ENCODE assay signal across 7 cellular contexts in genomic region chr10:63628526-63629362, GRCh38.
DNase-seq lines count a peak whose midpoint lies in the region; ATAC-seq and TF ChIP-seq lines count a peak whose summit lies in the region.

No MANE protein-coding gene starts in this region.

- ATAC-seq in stimulated activated memory B cell treated with anti-CD40 and anti-IgM and Interleukin-4, amounts not matched to agents 10 μg/mL and 1 μg/mL and 100 μg/mL, for 72 hours, result peak; percentile 50

- no peaks in the 10 kb centered on the region for H3K36me3 Mint-ChIP-seq in stimulated activated memory B cell treated with anti-CD40 and anti-IgM and Interleukin-4, amounts not matched to agents 10 μg/mL and 1 μg/mL and 100 μg/mL, for 72 hours

- TF ChIP-seq CTCF in GM12875 (IDR thresholded peaks at IDR 0.05; ENCODE audit: borderline replicate concordance, insufficient read depth, low read depth, low read length), result no peak

- peak overlapping the region; percentile 99 for H3K4me3 Mint-ChIP-seq in stimulated activated memory B cell treated with anti-CD40 and anti-IgM and Interleukin-4, amounts not matched to agents 10 μg/mL and 1 μg/mL and 100 μg/mL, for 72 hours

- H3K27ac ChIP-seq in cingulate gyrus (ENCODE audit: low read depth, low read length) (peak overlapping the region; percentile 95), layer of hippocampus (ENCODE audit: low read depth, low read length) (peak overlapping the region; percentile 69)

- H3K4me1 Mint-ChIP-seq in stimulated activated memory B cell treated with anti-CD40 and anti-IgM and Interleukin-4, amounts not matched to agents 10 μg/mL and 1 μg/mL and 100 μg/mL, for 72 hours, result peaks cover 16% of the 10 kb centered on the region

- peak overlapping the region; percentile 81 for H3K4me3 ChIP-seq in GM12875 (ENCODE audit: low read depth, low read length)

- no peaks in the 10 kb centered on the region for H3K27me3 ChIP-seq in layer of hippocampus (ENCODE audit: control insufficient read depth, insufficient read depth, low read length)

- H3K9me3 Mint-ChIP-seq in stimulated activated memory B cell treated with anti-CD40 and anti-IgM and Interleukin-4, amounts not matched to agents 10 μg/mL and 1 μg/mL and 100 μg/mL, for 72 hours, result no peaks in the 10 kb centered on the region

- no peaks in the 10 kb centered on the region for H3K27me3 Mint-ChIP-seq in stimulated activated memory B cell treated with anti-CD40 and anti-IgM and Interleukin-4, amounts not matched to agents 10 μg/mL and 1 μg/mL and 100 μg/mL, for 72 hours

- DNase-seq in H4 (ENCODE audit: low spot score), result peak; percentile 38
- DNase-seq in LHCN-M2 (ENCODE audit: low read depth), result peak; percentile 59
- DNase-seq in RPMI7951 (ENCODE audit: low read depth), result peak; percentile 75

- H3K27ac Mint-ChIP-seq in stimulated activated memory B cell treated with anti-CD40 and anti-IgM and Interleukin-4, amounts not matched to agents 10 μg/mL and 1 μg/mL and 100 μg/mL, for 72 hours, result peak overlapping the region; percentile 88

Comparison
In these comparisons a context has a peak if more than half of its experiments do, and no peak if none do; other contexts are left out.
1. Peak in every context shown above with its lines: DNase-seq, ATAC-seq, H3K4me3 ChIP-seq and H3K27ac ChIP-seq.